In the genomic region with DNA sequence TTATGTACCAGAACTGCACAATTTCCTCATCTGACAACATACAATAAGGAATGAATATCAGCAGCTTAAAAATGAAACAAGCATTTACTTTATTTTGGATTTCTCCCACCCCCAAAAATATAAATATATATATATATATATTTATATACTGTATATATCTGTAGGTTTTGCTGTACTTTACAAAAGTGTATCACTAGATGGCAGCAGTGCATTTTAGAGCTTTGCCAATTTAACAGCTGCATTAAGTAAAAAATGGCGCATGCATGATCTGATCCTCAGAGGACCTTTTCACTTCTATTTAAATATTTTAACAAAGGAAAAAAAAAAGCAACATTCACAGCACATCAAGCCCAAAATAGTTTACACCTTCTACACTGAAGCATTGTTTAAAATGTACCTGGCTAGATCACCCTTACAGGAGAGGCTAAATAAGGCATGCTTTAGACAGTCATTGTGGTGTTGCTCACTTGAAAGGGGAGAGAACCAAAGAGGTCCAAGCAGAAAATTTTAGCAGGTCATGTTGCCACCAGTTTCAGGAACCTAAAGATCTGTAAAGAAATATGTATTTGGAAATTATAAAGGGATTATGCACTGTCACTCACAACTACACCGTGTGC, we compare ENCODE assay signal across 8 cellular contexts.
DNase-seq lines count a peak whose midpoint lies in the region; ATAC-seq and TF ChIP-seq lines count a peak whose summit lies in the region.

No MANE protein-coding gene starts in this region.

- H3K4me1 ChIP-seq in OCI-LY3 (ENCODE audit: low read length) = no peaks in the 10 kb centered on the region

- H2AFZ ChIP-seq in OCI-LY3 (ENCODE audit: low read depth, low read length) = no peak overlapping the region

- H3K27me3 ChIP-seq in OCI-LY3 (ENCODE audit: low read depth, low read length) = no peaks in the 10 kb centered on the region

- ATAC-seq in GM21786 (IDR thresholded peaks at IDR 0.05; ENCODE audit: unreplicated experiment) = no peak

- no peaks in the 10 kb centered on the region for H3K9me3 ChIP-seq in OCI-LY3 (ENCODE audit: insufficient read depth, low read length)

- TF ChIP-seq CTCF in OCI-LY3 (IDR thresholded peaks at IDR 0.05; ENCODE audit: low read depth, low read length) = peak; percentile 40
- TF ChIP-seq CTCF in choroid plexus epithelial cell (conservative IDR thresholded peaks at IDR 0.05; ENCODE audit: low read depth, low read length) = peak; percentile 58

- peaks cover 46% of the 10 kb centered on the region for H3K36me3 ChIP-seq in OCI-LY3 (replicated peaks; ENCODE audit: low read depth, low read length)

- no peak overlapping the region for H3K4me3 ChIP-seq in Jurkat, Clone E6-1 (ENCODE audit: low read length)
- H3K4me3 ChIP-seq in OCI-LY3 (ENCODE audit: low read length) = no peak overlapping the region
- no peak overlapping the region for H3K4me3 ChIP-seq in choroid plexus epithelial cell (ENCODE audit: low read depth, low read length)

- H3K4me2 ChIP-seq in OCI-LY3 (ENCODE audit: low read length) = no peak overlapping the region

- no peak overlapping the region for H3K9ac ChIP-seq in OCI-LY3 (ENCODE audit: low read length)

- DNase-seq in DMS 273 (lab: John Stamatoyannopoulos, UW; ENCODE audit: unreplicated experiment) = peak; percentile 80
- DNase-seq in Jurkat, Clone E6-1 (ENCODE audit: low read depth, low spot score) = peak; percentile 74
- DNase-seq in choroid plexus epithelial cell (ENCODE audit: low read depth) = peak; percentile 89
- DNase-seq in midbrain (lab: John Stamatoyannopoulos, UW) = peak; percentile 71
- no peak for DNase-seq in HPDE6-E6E7 (ENCODE audit: extremely low spot score)
- no peak for DNase-seq in effector CD4-positive, alpha-beta T cell

- H3K27ac ChIP-seq in OCI-LY3 (ENCODE audit: low read length) = no peak overlapping the region

- no peaks in the 10 kb centered on the region for H3K79me2 ChIP-seq in OCI-LY3 (ENCODE audit: low read length)

- no peaks in the 10 kb centered on the region for H4K20me1 ChIP-seq in OCI-LY3 (ENCODE audit: insufficient read depth, low read length)

Comparison
In these comparisons a context has a peak if more than half of its experiments do, and no peak if none do; other contexts are left out.
1. DNase-seq: peak in DMS 273 (single experiment), Jurkat, Clone E6-1 (single experiment), choroid plexus epithelial cell (single experiment) and midbrain (single experiment); none in HPDE6-E6E7 (single experiment) and effector CD4-positive, alpha-beta T cell (single experiment).